ENCODE assay signal across 17 cellular contexts in genomic region chr6:35367646-35368037, GRCh38. TPM values are rescaled to one million over a fixed set of nuclear protein-coding genes. Genes with fewer than 3 reads are reported as not detected.
DNase-seq lines count a peak whose midpoint lies in the region; ATAC-seq and TF ChIP-seq lines count a peak whose summit lies in the region.
"Had no signal": no experiment of that assay in that cellular context is flagged by ENCODE, and none has a peak within 500 bp of the region (broad histone marks: within the 10 kb centered on the region; RNA-seq: fewer than 3 reads in every experiment).

No MANE protein-coding gene starts in this region.

- no peak for ATAC-seq in CD8-positive, alpha-beta T cell
- no peak for ATAC-seq in activated T-helper 17 cell treated with anti-CD3 and anti-CD28 coated beads, Interleukin-2, amount 50 U/mL, for 72 hours (replicated peaks)
- no peak for ATAC-seq in naive thymus-derived CD8-positive, alpha-beta T cell
- ATAC-seq in GM18502 (IDR thresholded peaks at IDR 0.05; ENCODE audit: poor library complexity, unreplicated experiment), result no peak
- ATAC-seq: Right ventricle myocardium inferior had no signal

- peaks cover 69% of the 10 kb centered on the region for H3K4me1 Mint-ChIP-seq in CD8-positive, alpha-beta T cell (ENCODE audit: low read depth)
- H3K4me1 Mint-ChIP-seq in activated T-helper 17 cell treated with anti-CD3 and anti-CD28 coated beads, Interleukin-2, amount 50 U/mL, for 72 hours, result peaks cover 44% of the 10 kb centered on the region
- H3K4me1 Mint-ChIP-seq in naive thymus-derived CD8-positive, alpha-beta T cell, result peaks cover 50 to 79% (median 75%) of the 10 kb centered on the region in 4 donors
- H3K4me1 Mint-ChIP-seq in T-helper 2 cell treated with Interferon-gamma antibody and Interleukin-4, amounts not matched to agents 5 μg/mL and 100 μg/mL, for 36 hours (ENCODE audit: low read depth), result peaks cover 51% of the 10 kb centered on the region

- intact Hi-C loops in CD8-positive, alpha-beta T cell (cut with DNase I, micrococcal nuclease), result no loop called here
- intact Hi-C loops in prostate gland (cut with DNase I), result no loop called here

- no peak for TF ChIP-seq POLR2A in prostate gland (IDR thresholded peaks at IDR 0.05)

- WGBS in prostate gland, result 83% methylated on average over 5 of the region's 5 CpGs

- no peaks in the 10 kb centered on the region for H3K36me3 ChIP-seq in CD8-positive, alpha-beta T cell (ENCODE audit: insufficient read depth, low read length)
- no peaks in the 10 kb centered on the region for H3K36me3 ChIP-seq in prostate gland

- H3K4me3 Mint-ChIP-seq in CD8-positive, alpha-beta T cell, result no peak overlapping the region
- no peak overlapping the region for H3K4me3 Mint-ChIP-seq in activated T-helper 17 cell treated with anti-CD3 and anti-CD28 coated beads, Interleukin-2, amount 50 U/mL, for 72 hours
- H3K4me3 Mint-ChIP-seq in naive thymus-derived CD8-positive, alpha-beta T cell, result no peak overlapping the region
- H3K4me3 Mint-ChIP-seq in T-helper 2 cell treated with Interferon-gamma antibody and Interleukin-4, amounts not matched to agents 5 μg/mL and 100 μg/mL, for 36 hours, result no peak overlapping the region
- H3K4me3 Mint-ChIP-seq: nephron had no signal

- no peaks in the 10 kb centered on the region for H3K27me3 Mint-ChIP-seq in CD8-positive, alpha-beta T cell (ENCODE audit: low read depth)
- H3K27me3 Mint-ChIP-seq in activated T-helper 17 cell treated with anti-CD3 and anti-CD28 coated beads, Interleukin-2, amount 50 U/mL, for 72 hours, result no peaks in the 10 kb centered on the region
- no peaks in the 10 kb centered on the region for H3K27me3 Mint-ChIP-seq in naive thymus-derived CD8-positive, alpha-beta T cell
- no peaks in the 10 kb centered on the region for H3K27me3 Mint-ChIP-seq in T-helper 2 cell treated with Interferon-gamma antibody and Interleukin-4, amounts not matched to agents 5 μg/mL and 100 μg/mL, for 36 hours (ENCODE audit: low read depth)
- H3K27me3 Mint-ChIP-seq: progenitor cell of endocrine pancreas had no signal

- CTCF ChIA-PET in AG04450 (lab: Charles Lee), result no interaction called here
- CTCF ChIA-PET in CD8-positive, alpha-beta T cell (lab: Charles Lee), result interaction anchor here (1.6 kb wide), 1 partner anchor 70 kb away, joined by 7 read pairs; the partner anchor contains the start of gene DEF6

- H3K4me3 ChIP-seq in AG04450 (ENCODE audit: low read depth, low read length) (no peak overlapping the region), prostate gland (no peak overlapping the region)
- H3K4me3 ChIP-seq in CD8-positive, alpha-beta T cell (ENCODE audit: low read depth, low read length), result no peak overlapping the region
- H3K4me3 ChIP-seq: dorsolateral prefrontal cortex had no signal

- POLR2A ChIA-PET in AG04450 (lab: Yijun Ruan, JAX), result no interaction called here
- POLR2A ChIA-PET in CD8-positive, alpha-beta T cell (lab: Charles Lee), result interaction anchor here (0.6 kb wide), 1 partner anchor 453 kb away, joined by 3 read pairs; no protein-coding TSS in a partner anchor
- POLR2A ChIA-PET in naive thymus-derived CD8-positive, alpha-beta T cell (lab: Charles Lee), result interaction anchor here (0.6 to 1.6 kb wide), 5 partner anchors 9 to 669 kb away, joined by 3 to 7 read pairs (median 5); no protein-coding TSS in a partner anchor

- H3K9me3 ChIP-seq in AG04450 (ENCODE audit: control insufficient read depth, insufficient read depth, low read length) (no peaks in the 10 kb centered on the region), prostate gland (no peaks in the 10 kb centered on the region)
- H3K9me3 ChIP-seq in CD8-positive, alpha-beta T cell (ENCODE audit: low read length), result no peaks in the 10 kb centered on the region

- H3K4me1 ChIP-seq in CD8-positive, alpha-beta T cell (ENCODE audit: insufficient read depth, low read length), result peaks cover 48% of the 10 kb centered on the region
- H3K4me1 ChIP-seq in prostate gland (replicated peaks), result no peaks in the 10 kb centered on the region

- no peak for TF ChIP-seq CTCF in AG04450 (IDR thresholded peaks at IDR 0.05; ENCODE audit: low read depth, low read length)
- no peak for TF ChIP-seq CTCF in CD8-positive, alpha-beta T cell (IDR thresholded peaks at IDR 0.05)
- no peak for TF ChIP-seq CTCF in prostate gland (IDR thresholded peaks at IDR 0.05)

- H3K27ac ChIP-seq in AG04450 (ENCODE audit: low read depth, low read length), result peak overlapping the region; percentile 58
- no peak overlapping the region for H3K27ac ChIP-seq in CD8-positive, alpha-beta T cell (ENCODE audit: low read depth, low read length)
- no peak overlapping the region for H3K27ac ChIP-seq in prostate gland

- peaks cover 18% of the 10 kb centered on the region for H3K36me3 Mint-ChIP-seq in CD8-positive, alpha-beta T cell
- no peaks in the 10 kb centered on the region for H3K36me3 Mint-ChIP-seq in activated T-helper 17 cell treated with anti-CD3 and anti-CD28 coated beads, Interleukin-2, amount 50 U/mL, for 72 hours (ENCODE audit: low read depth)
- H3K36me3 Mint-ChIP-seq in naive thymus-derived CD8-positive, alpha-beta T cell, result peaks cover 0 to 20% (median 9%) of the 10 kb centered on the region in 3 donors
- peaks cover 35% of the 10 kb centered on the region for H3K36me3 Mint-ChIP-seq in T-helper 2 cell treated with Interferon-gamma antibody and Interleukin-4, amounts not matched to agents 5 μg/mL and 100 μg/mL, for 36 hours (ENCODE audit: low read depth)

- H3K27ac Mint-ChIP-seq in CD8-positive, alpha-beta T cell, result peak overlapping the region; percentile 81
- H3K27ac Mint-ChIP-seq in activated T-helper 17 cell treated with anti-CD3 and anti-CD28 coated beads, Interleukin-2, amount 50 U/mL, for 72 hours, result peak overlapping the region; percentile 51
- peak overlapping the region in 9 of 10 donors; percentile 39 to 89 (median 78) for H3K27ac Mint-ChIP-seq in naive thymus-derived CD8-positive, alpha-beta T cell
- no peak overlapping the region for H3K27ac Mint-ChIP-seq in T-helper 2 cell treated with Interferon-gamma antibody and Interleukin-4, amounts not matched to agents 5 μg/mL and 100 μg/mL, for 36 hours
- H3K27ac Mint-ChIP-seq: nephron had no signal

- DNase-seq in AG04450 (ENCODE audit: low read depth, low spot score) (no peak), prostate gland (ENCODE audit: low spot score) (no peak)
- no peak for DNase-seq in CD8-positive, alpha-beta T cell
- no peak for DNase-seq in naive thymus-derived CD8-positive, alpha-beta T cell
- DNase-seq in T-helper 2 cell treated with Interferon-gamma antibody and Interleukin-4, amounts not matched to agents 5 μg/mL and 100 μg/mL, for 36 hours (ENCODE audit: low spot score), result no peak
- DNase-seq: dorsolateral prefrontal cortex; erythroblast; NCI-H146; NCI-H2171; NCI-H526; stimulated activated CD4-positive, alpha-beta T cell treated with anti-CD3 and anti-CD28 coated beads, Interleukin-12 subunit alpha, Interleukin-12 subunit beta, amount 100 ng/mL, for 4 hours had no signal

- H3K9me3 Mint-ChIP-seq in CD8-positive, alpha-beta T cell, result no peaks in the 10 kb centered on the region
- no peaks in the 10 kb centered on the region for H3K9me3 Mint-ChIP-seq in activated T-helper 17 cell treated with anti-CD3 and anti-CD28 coated beads, Interleukin-2, amount 50 U/mL, for 72 hours
- H3K9me3 Mint-ChIP-seq in naive thymus-derived CD8-positive, alpha-beta T cell, result no peaks in the 10 kb centered on the region
- no peaks in the 10 kb centered on the region for H3K9me3 Mint-ChIP-seq in T-helper 2 cell treated with Interferon-gamma antibody and Interleukin-4, amounts not matched to agents 5 μg/mL and 100 μg/mL, for 36 hours
- H3K9me3 Mint-ChIP-seq: activated T-cell treated with anti-CD3 and anti-CD28 coated beads, Interleukin-2, amount 50 U/mL, for 72 hours; nephron had no signal

- H3K27me3 ChIP-seq in AG04450 (ENCODE audit: control insufficient read depth, insufficient read depth, low read length), result no peaks in the 10 kb centered on the region
- H3K27me3 ChIP-seq in CD8-positive, alpha-beta T cell (ENCODE audit: insufficient read depth, low read length), result no peaks in the 10 kb centered on the region
- no peaks in the 10 kb centered on the region for H3K27me3 ChIP-seq in prostate gland (replicated peaks; ENCODE audit: insufficient read depth)
- H3K27me3 ChIP-seq: dorsolateral prefrontal cortex had no signal

RNA-seq across cellular contexts. Expression of gene PPARD, which starts 25.3 kb away (rescaled TPM):
- polyA plus RNA-seq in AG04450 (2011; rRNA removed), result 26.9 and 32.9 TPM in 2 replicates
- 28.9 and 37.3 TPM in 2 replicates for polyA minus RNA-seq in AG04450 (2011; rRNA and poly(A)+ RNA removed)
- 10 to 100 TPM; 20.0 to 21.5 TPM for total RNA-seq in CD8-positive, alpha-beta T cell
- 10 to 100 TPM; 21.0 to 27.9 TPM for total RNA-seq in activated T-helper 17 cell treated with anti-CD3 and anti-CD28 coated beads, Interleukin-2, amount 50 U/mL, for 72 hours
- total RNA-seq in naive thymus-derived CD8-positive, alpha-beta T cell, result 10 to 100 TPM; 48.7 to 50.6 TPM
- 10 to 100 TPM in 1 of 3 donors, 1 to 10 TPM in 2; 1.9 to 14.3 (median 5.5) TPM for polyA plus RNA-seq in naive thymus-derived CD8-positive, alpha-beta T cell
- 10 to 100 TPM; 21.2 to 24.1 TPM for total RNA-seq in prostate gland
